Comparison of ENCODE assay signal across 8 cellular contexts in genomic region chr10:74223755-74224530, GRCh38.
DNase-seq lines count a peak whose midpoint lies in the region; ATAC-seq, FAIRE-seq and TF ChIP-seq lines count a peak whose summit lies in the region.

No MANE protein-coding gene starts in this region.

- peaks cover 14 to 32% (median 23%) of the 10 kb centered on the region in 4 donors for H3K4me1 Mint-ChIP-seq in CD4-positive, alpha-beta memory T cell

- H3K36me3 ChIP-seq in CD4-positive, alpha-beta memory T cell (ENCODE audit: insufficient read depth, low read length) = no peaks in the 10 kb centered on the region
- no peaks in the 10 kb centered on the region for H3K36me3 ChIP-seq in adipocyte (ENCODE audit: control insufficient read depth, insufficient read depth, low read length, severe bottlenecking)

- H3K4me3 Mint-ChIP-seq in CD4-positive, alpha-beta memory T cell = peak overlapping the region in 4 of 8 donors; percentile 6 to 50 (median 28)

- POLR2A ChIA-PET in CD4-positive, alpha-beta memory T cell (lab: Charles Lee; ENCODE audit: partially characterized antibody) = interaction anchor here (0.9 kb wide), 1 partner anchor 73 kb away, joined by 3 read pairs; the partner anchor contains the start of genes ADK and AP3M1

- H3K27me3 Mint-ChIP-seq in CD4-positive, alpha-beta memory T cell = no peaks in the 10 kb centered on the region

- no peaks in the 10 kb centered on the region for H3K27me3 ChIP-seq in CD4-positive, alpha-beta memory T cell (ENCODE audit: insufficient read depth, low read length)
- no peaks in the 10 kb centered on the region for H3K27me3 ChIP-seq in adipocyte (replicated peaks; ENCODE audit: control insufficient read depth, insufficient read depth, low read length)

- no peak for DNase-seq in CD4-positive, alpha-beta memory T cell
- DNase-seq in HTR-8/SVneo (ENCODE audit: insufficient read length, low spot score) (peak; percentile 44), adipocyte (ENCODE audit: low read depth) (peak; percentile 42), kidney tubule cell (ENCODE audit: low spot score) (peak; percentile 91)

- peak overlapping the region; percentile 49 to 90 (median 86) for H3K27ac Mint-ChIP-seq in CD4-positive, alpha-beta memory T cell

- TF ChIP-seq POLR2A in GM18505 (IDR thresholded peaks at IDR 0.05; ENCODE audit: borderline replicate concordance, extremely low read depth, insufficient read depth, insufficient read length) = no peak

- peaks cover 36% of the 10 kb centered on the region for H3K4me1 ChIP-seq in CD4-positive, alpha-beta memory T cell (ENCODE audit: insufficient read depth, low read length)
- peaks cover 11% of the 10 kb centered on the region for H3K4me1 ChIP-seq in adipocyte (ENCODE audit: control insufficient read depth, insufficient read depth, low read length)

- H3K27ac ChIP-seq in CD4-positive, alpha-beta memory T cell (ENCODE audit: low read depth, low read length) = no peak overlapping the region

- no peak for ATAC-seq in HG03571 (IDR thresholded peaks at IDR 0.05; ENCODE audit: unreplicated experiment)
- ATAC-seq in GM21717 (IDR thresholded peaks at IDR 0.05; ENCODE audit: unreplicated experiment) = no peak
- no peak for ATAC-seq in GM18505 (IDR thresholded peaks at IDR 0.05; ENCODE audit: unreplicated experiment)
- no peak for ATAC-seq in HG03159 (IDR thresholded peaks at IDR 0.05; ENCODE audit: unreplicated experiment)

- intact Hi-C loops in CD4-positive, alpha-beta memory T cell (cut with micrococcal nuclease) = no loop called here

- H3K4me3 ChIP-seq in CD4-positive, alpha-beta memory T cell (ENCODE audit: low read length in 2 of 2) = no peak overlapping the region
- H3K4me3 ChIP-seq in adipocyte (ENCODE audit: low read length) = no peak overlapping the region

- H3K9me3 ChIP-seq in CD4-positive, alpha-beta memory T cell (ENCODE audit: control insufficient read depth in 1 of 2, low read length in 2 of 2) = no peaks in the 10 kb centered on the region
- no peaks in the 10 kb centered on the region for H3K9me3 ChIP-seq in adipocyte (ENCODE audit: control insufficient read depth, low read length)

- FAIRE-seq in HTR-8/SVneo (lab: Jason Lieb, UNC) = no peak

- H3K9ac ChIP-seq in adipocyte (ENCODE audit: low read length) = no peak overlapping the region

- peaks cover 0 to 2% (median 0%) of the 10 kb centered on the region in 8 donors for H3K9me3 Mint-ChIP-seq in CD4-positive, alpha-beta memory T cell

- peaks cover 3 to 6% of the 10 kb centered on the region in 2 donors for H3K36me3 Mint-ChIP-seq in CD4-positive, alpha-beta memory T cell

- CTCF ChIA-PET in CD4-positive, alpha-beta memory T cell (lab: Charles Lee; ENCODE audit: partially characterized antibody) = interaction anchor here (0.6 to 1.3 kb wide), 4 partner anchors 9 to 122 kb away, joined by 3 to 6 read pairs (median 4); no protein-coding TSS in a partner anchor

Comparison
In these comparisons a context has a peak if more than half of its experiments do, and no peak if none do; other contexts are left out.
1. DNase-seq: peak in HTR-8/SVneo (single experiment), adipocyte (single experiment) and kidney tubule cell (single experiment); none in CD4-positive, alpha-beta memory T cell (0 of 5).